Comparison of ENCODE assay signal across 2 cellular contexts in the genomic region with DNA sequence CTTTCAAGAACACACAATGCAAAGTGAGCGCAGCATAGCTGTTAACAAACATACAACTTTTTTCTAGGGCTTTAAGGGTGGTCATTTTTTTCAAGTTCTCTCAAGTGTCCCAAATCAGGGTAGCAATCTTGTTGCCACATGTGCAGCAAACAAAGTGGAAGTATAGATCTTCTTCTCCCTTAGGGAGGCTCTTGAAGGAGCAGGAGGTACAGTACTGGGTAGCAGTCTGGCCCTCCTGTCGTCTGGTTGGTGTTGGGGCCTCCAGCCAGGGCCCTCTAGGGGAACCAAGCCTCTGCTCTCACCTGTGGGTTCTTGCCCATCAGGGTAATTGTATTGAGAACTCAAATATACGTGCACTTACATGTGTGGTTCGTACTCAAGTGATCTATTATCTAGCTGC.
TF ChIP-seq lines count a peak whose summit lies in the region.

No MANE protein-coding gene starts in this region.

TF ChIP-seq in HepG2, 621 proteins besides CTCF, POLR2A, EP300 and RAD21:
- TF ChIP-seq ZNF747 (CRISPR knock-in tag; IDR thresholded peaks at IDR 0.05; ENCODE audit: borderline replicate concordance) (no peak), RBM22 (optimal IDR thresholded peaks at IDR 0.05; ENCODE audit: low read length) (peak; percentile 97)

TF ChIP-seq in H1, 55 proteins besides CTCF, POLR2A, EP300 and RAD21:
- TF ChIP-seq BRCA1 (IDR thresholded peaks at IDR 0.05; ENCODE audit: low read depth, low read length) (no peak), POLR2AphosphoS5 (IDR thresholded peaks at IDR 0.05; ENCODE audit: low read depth, low read length) (peak; percentile 45; the same call in 1 of the 2 replicates)
